ENCODE assay signal across 26 cellular contexts in genomic region chr3:43036621-43037331, GRCh38. TPM values are rescaled to one million over a fixed set of nuclear protein-coding genes. Genes with fewer than 3 reads are reported as not detected.
DNase-seq lines count a peak whose midpoint lies in the region; ATAC-seq, FAIRE-seq and TF ChIP-seq lines count a peak whose summit lies in the region.
"Had no signal": no experiment of that assay in that cellular context is flagged by ENCODE, and none has a peak within 500 bp of the region (broad histone marks: within the 10 kb centered on the region; RNA-seq: fewer than 3 reads in every experiment).

No MANE protein-coding gene starts in this region.

- H3K4me1 ChIP-seq in IMR-90 (ENCODE audit: control insufficient read depth, insufficient read depth, low read length): no peaks in the 10 kb centered on the region
- H3K4me1 ChIP-seq: ascending aorta, psoas muscle had no signal

- DNase-seq in activated CD8-positive, alpha-beta memory T cell treated with anti-CD3 and anti-CD28 coated beads, Interleukin-2, amount 10 ng/mL, durations not matched to agents 7 days and 5 days: peak; percentile 39
- no peak for DNase-seq in activated CD8-positive, alpha-beta memory T cell treated with anti-CD3 and anti-CD28 coated beads, Interleukin-2, amount 50 U/mL, for 48 hours
- no peak for DNase-seq in IMR-90
- peak; percentile 70 to 79 (median 73) for DNase-seq in immature natural killer cell
- DNase-seq in stimulated activated naive CD8-positive, alpha-beta T cell treated with anti-CD3 and anti-CD28 coated beads, Interleukin-15, amount 100 ng/mL, for 72 hours: no peak
- DNase-seq in SK-N-DZ (ENCODE audit: low spot score): no peak
- no peak for DNase-seq in stimulated activated CD4-positive, alpha-beta T cell treated with anti-CD3 and anti-CD28 coated beads, Interleukin-12 subunit alpha, Interleukin-12 subunit beta, amount 100 ng/mL, for 4 hours
- DNase-seq in GM12891 (ENCODE audit: insufficient read length, low spot score): no peak
- DNase-seq: activated CD4-positive, alpha-beta T cell treated with anti-CD3 and anti-CD28 coated beads for 48 hours; activated naive CD4-positive, alpha-beta T cell treated with anti-CD3 and anti-CD28 coated beads for 36 hours; activated T-cell treated with anti-CD3 and anti-CD28 coated beads for 4 hours; DND-41; glutamatergic neuron; KBM-7; MV-4-11; NCI-H187 treated with DMSO at 0.1 percent for 48 hours; NCI-H226; psoas muscle had no signal

- TF ChIP-seq POLR2A in IMR-90 (IDR thresholded peaks at IDR 0.05; ENCODE audit: low read depth, low read length) (no peak), GM12891 (IDR thresholded peaks at IDR 0.05; ENCODE audit: low read depth, low read length) (no peak)

- no peaks in the 10 kb centered on the region for H4K20me1 ChIP-seq in IMR-90 (ENCODE audit: insufficient read depth, low read length)

- no peak for FAIRE-seq in GM12891 (lab: Jason Lieb, UNC)
- FAIRE-seq: endometrium, urothelium cell line had no signal

- H2BK20ac ChIP-seq in IMR-90 (ENCODE audit: low read depth, low read length): no peak overlapping the region

- H3K56ac ChIP-seq in IMR-90 (ENCODE audit: extremely low read depth, insufficient read depth, low read length): no peak overlapping the region

- H2BK5ac ChIP-seq in IMR-90 (ENCODE audit: low read depth, low read length, poor library complexity, severe bottlenecking): no peak overlapping the region

- WGBS in IMR-90 (ENCODE audit: extremely low coverage in 2 of 2, insufficient read length in 1 of 2), 2 experiments: 27% methylated on average over 3 of the region's 9 CpGs; no CpG with 5 or more reads in 1 of the 2 experiments

- no peaks in the 10 kb centered on the region for H3K9me1 ChIP-seq in IMR-90 (ENCODE audit: insufficient read depth, low read length)

- no peaks in the 10 kb centered on the region for H3K36me3 ChIP-seq in IMR-90 (ENCODE audit: control insufficient read depth, insufficient read depth, low read length)
- H3K36me3 ChIP-seq: ascending aorta had no signal

- no peak overlapping the region for H3K14ac ChIP-seq in IMR-90 (replicated peaks; ENCODE audit: low read depth, low read length)

- no peaks in the 10 kb centered on the region for H3K79me1 ChIP-seq in IMR-90 (ENCODE audit: low read depth in 1 of 2, low read length in 2 of 2)

- POLR2A ChIA-PET in IMR-90 (lab: Charles Lee; ENCODE audit: unreplicated experiment): no interaction called here

- intact Hi-C loops in IMR-90 (cut with micrococcal nuclease): no loop called here

- no peak overlapping the region for H2BK15ac ChIP-seq in IMR-90 (ENCODE audit: low read depth, low read length)

- H2AK9ac ChIP-seq in IMR-90 (replicated peaks; ENCODE audit: low read depth, low read length, poor library complexity): no peak overlapping the region

- H3K4me1 Mint-ChIP-seq in activated CD8-positive, alpha-beta memory T cell treated with anti-CD3 and anti-CD28 coated beads, Interleukin-2, amount 10 ng/mL, durations not matched to agents 7 days and 5 days: peaks cover 11% of the 10 kb centered on the region
- peaks cover 33 to 39% of the 10 kb centered on the region in 2 donors for H3K4me1 Mint-ChIP-seq in immature natural killer cell
- H3K4me1 Mint-ChIP-seq in stimulated activated naive CD8-positive, alpha-beta T cell treated with anti-CD3 and anti-CD28 coated beads, Interleukin-15, amount 100 ng/mL, for 72 hours: peaks cover 31% of the 10 kb centered on the region
- H3K4me1 Mint-ChIP-seq: GM23338, mesothelial cell of epicardium had no signal

- H3K36me3 Mint-ChIP-seq in activated CD8-positive, alpha-beta memory T cell treated with anti-CD3 and anti-CD28 coated beads, Interleukin-2, amount 10 ng/mL, durations not matched to agents 7 days and 5 days: no peaks in the 10 kb centered on the region
- H3K36me3 Mint-ChIP-seq in immature natural killer cell: no peaks in the 10 kb centered on the region
- H3K36me3 Mint-ChIP-seq: mesothelial cell of epicardium had no signal

- H3K9ac ChIP-seq in IMR-90 (ENCODE audit: low read depth, low read length): no peak overlapping the region

- no peak overlapping the region for H4K91ac ChIP-seq in IMR-90 (ENCODE audit: insufficient read depth, low read depth, low read length)

- no peak overlapping the region for H3K18ac ChIP-seq in IMR-90 (ENCODE audit: low read depth, low read length)

- H3K27me3 Mint-ChIP-seq in activated CD8-positive, alpha-beta memory T cell treated with anti-CD3 and anti-CD28 coated beads, Interleukin-2, amount 10 ng/mL, durations not matched to agents 7 days and 5 days: peaks cover 5% of the 10 kb centered on the region
- peaks cover 2 to 5% (median 5%) of the 10 kb centered on the region in 3 donors for H3K27me3 Mint-ChIP-seq in immature natural killer cell (ENCODE audit: low read depth in 3 of 3)
- no peaks in the 10 kb centered on the region for H3K27me3 Mint-ChIP-seq in stimulated activated naive CD8-positive, alpha-beta T cell treated with anti-CD3 and anti-CD28 coated beads, Interleukin-15, amount 100 ng/mL, for 72 hours

- in situ Hi-C loops in IMR-90 (cut with MboI; ENCODE audit: low sequenced_read_pairs): no loop called here

- BruUV-seq in IMR-90 (replicated peaks; lab: Mats Ljungman, UMichigan): no TSS peak

- TF ChIP-seq RAD21 in IMR-90 (IDR thresholded peaks at IDR 0.05; ENCODE audit: low read length): no peak

- no peaks in the 10 kb centered on the region for H3K9me3 ChIP-seq in IMR-90 (ENCODE audit: control insufficient read depth, insufficient read depth, low read length)
- H3K9me3 ChIP-seq: ascending aorta, psoas muscle had no signal

- no peaks in the 10 kb centered on the region for H3K9me3 Mint-ChIP-seq in activated CD8-positive, alpha-beta memory T cell treated with anti-CD3 and anti-CD28 coated beads, Interleukin-2, amount 10 ng/mL, durations not matched to agents 7 days and 5 days (ENCODE audit: low read depth)
- no peaks in the 10 kb centered on the region for H3K9me3 Mint-ChIP-seq in immature natural killer cell
- peaks cover 0 to 3% of the 10 kb centered on the region in 2 donors for H3K9me3 Mint-ChIP-seq in stimulated activated naive CD8-positive, alpha-beta T cell treated with anti-CD3 and anti-CD28 coated beads, Interleukin-15, amount 100 ng/mL, for 72 hours
- H3K9me3 Mint-ChIP-seq: activated naive CD4-positive, alpha-beta T cell treated with anti-CD3 and anti-CD28 coated beads for 36 hours; GM23338; T-helper 1 cell treated with Interleukin-12 subunit alpha and Interleukin-12 subunit beta and Interleukin-4 antibody, amounts not matched to agents 30 μg/mL and 1 μg/mL, for 36 hours had no signal

- ATAC-seq in activated CD8-positive, alpha-beta memory T cell treated with anti-CD3 and anti-CD28 coated beads, Interleukin-2, amount 10 ng/mL, durations not matched to agents 7 days and 5 days: no peak
- ATAC-seq in IMR-90 (ENCODE audit: low read depth): no peak
- peak; percentile 55 for ATAC-seq in stimulated activated naive CD8-positive, alpha-beta T cell treated with anti-CD3 and anti-CD28 coated beads, Interleukin-15, amount 100 ng/mL, for 72 hours
- ATAC-seq: GM23338 had no signal

- no peak overlapping the region for H3K23ac ChIP-seq in IMR-90 (ENCODE audit: low read depth, low read length)

- no peak for TF ChIP-seq CTCF in IMR-90 (conservative IDR thresholded peaks at IDR 0.05; ENCODE audit: low read depth, low read length)

- no peak overlapping the region for H3K27ac Mint-ChIP-seq in activated CD8-positive, alpha-beta memory T cell treated with anti-CD3 and anti-CD28 coated beads, Interleukin-2, amount 10 ng/mL, durations not matched to agents 7 days and 5 days
- H3K27ac Mint-ChIP-seq in immature natural killer cell: peak overlapping the region; percentile 56 to 87 (median 83)
- H3K27ac Mint-ChIP-seq in stimulated activated naive CD8-positive, alpha-beta T cell treated with anti-CD3 and anti-CD28 coated beads, Interleukin-15, amount 100 ng/mL, for 72 hours: no peak overlapping the region
- H3K27ac Mint-ChIP-seq: activated naive CD4-positive, alpha-beta T cell treated with anti-CD3 and anti-CD28 coated beads for 36 hours; GM23338; mesothelial cell of epicardium; T-helper 1 cell treated with Interleukin-12 subunit alpha and Interleukin-12 subunit beta and Interleukin-4 antibody, amounts not matched to agents 30 μg/mL and 1 μg/mL, for 36 hours had no signal

- no peak overlapping the region for H2BK120ac ChIP-seq in IMR-90 (ENCODE audit: low read depth, low read length)

- peaks cover 6% of the 10 kb centered on the region for H3K27me3 ChIP-seq in IMR-90 (ENCODE audit: control insufficient read depth, insufficient read depth, low read length)
- H3K27me3 ChIP-seq: ascending aorta had no signal

- dilution Hi-C loops in IMR-90 (cut with HindIII; ENCODE audit: low sequenced_read_pairs, unreplicated experiment): no loop called here

- CTCF ChIA-PET in activated CD8-positive, alpha-beta memory T cell treated with anti-CD3 and anti-CD28 coated beads, Interleukin-2, amount 10 ng/mL, durations not matched to agents 7 days and 5 days (lab: Charles Lee): no interaction called here
- CTCF ChIA-PET in IMR-90 (lab: Yijun Ruan, JAX): no interaction called here

- H3K4me2 ChIP-seq in IMR-90 (ENCODE audit: low read depth, low read length): no peak overlapping the region
- H3K4me2 ChIP-seq: GM23338 had no signal

- H4K5ac ChIP-seq in IMR-90 (ENCODE audit: low read depth, low read length): no peak overlapping the region

- no peak overlapping the region for H4K8ac ChIP-seq in IMR-90 (ENCODE audit: low read depth in 2 of 2, low read length in 2 of 2)

- no peak overlapping the region for H3K4me3 ChIP-seq in IMR-90 (ENCODE audit: insufficient read depth, low read depth, low read length)
- H3K4me3 ChIP-seq: ascending aorta, GM23338, psoas muscle had no signal

- no peak overlapping the region for H3K4me3 Mint-ChIP-seq in activated CD8-positive, alpha-beta memory T cell treated with anti-CD3 and anti-CD28 coated beads, Interleukin-2, amount 10 ng/mL, durations not matched to agents 7 days and 5 days
- peak overlapping the region; percentile 5 to 71 (median 61) for H3K4me3 Mint-ChIP-seq in immature natural killer cell
- H3K4me3 Mint-ChIP-seq in stimulated activated naive CD8-positive, alpha-beta T cell treated with anti-CD3 and anti-CD28 coated beads, Interleukin-15, amount 100 ng/mL, for 72 hours: no peak overlapping the region
- H3K4me3 Mint-ChIP-seq: activated naive CD4-positive, alpha-beta T cell treated with anti-CD3 and anti-CD28 coated beads for 36 hours; GM23338; mesothelial cell of epicardium; neural crest cell; T-helper 1 cell treated with Interleukin-12 subunit alpha and Interleukin-12 subunit beta and Interleukin-4 antibody, amounts not matched to agents 30 μg/mL and 1 μg/mL, for 36 hours had no signal

- no peak overlapping the region for H3K27ac ChIP-seq in IMR-90 (ENCODE audit: insufficient read depth, low read length)
- H3K27ac ChIP-seq: ascending aorta, psoas muscle had no signal

- no peak overlapping the region for H3K4ac ChIP-seq in IMR-90 (ENCODE audit: low read depth, low read length)

- no peak overlapping the region for H2AFZ ChIP-seq in IMR-90 (replicated peaks; ENCODE audit: low read length, poor library complexity)
- H2AFZ ChIP-seq: GM23338 had no signal

- no peak overlapping the region for H2AK5ac ChIP-seq in IMR-90 (ENCODE audit: low read depth, low read length)

RNA-seq across cellular contexts. Expression of gene GASK1A, which starts 57.7 kb away (rescaled TPM):
- total RNA-seq in activated CD8-positive, alpha-beta memory T cell treated with anti-CD3 and anti-CD28 coated beads, Interleukin-2, amount 10 ng/mL, durations not matched to agents 7 days and 5 days: not detected
- 0.18 and 0.28 TPM in 2 replicates for total RNA-seq in IMR-90 (2012; rRNA removed)
- polyA plus RNA-seq in IMR-90 (2012; rRNA removed): 0.06 and 0.19 TPM in 2 replicates
- polyA plus RNA-seq in IMR-90 (2012; cell fraction: cytosol; rRNA removed): 0.09 and 0.14 TPM in 2 replicates
- 0.18 and 0.44 TPM in 2 replicates for polyA plus RNA-seq in IMR-90 (2012; cell fraction: nucleus; rRNA removed; ENCODE audit: low replicate concordance)
- not detected for polyA plus RNA-seq in immature natural killer cell
- polyA plus RNA-seq in SK-N-DZ (2014; cell fraction: cytosol; rRNA removed): 4.3 and 6.2 TPM in 2 replicates
- 7.3 and 8.1 TPM in 2 replicates for polyA plus RNA-seq in SK-N-DZ (2014; cell fraction: nucleus; rRNA removed)
- not detected for polyA plus RNA-seq in GM12891 (2012; ENCODE audit: low read depth, missing spikeins)
- total RNA-seq: A172; activated naive CD4-positive, alpha-beta T cell treated with anti-CD3 and anti-CD28 coated beads for 36 hours had no signal

Comparison
In these comparisons a context has a peak if more than half of its experiments do, and no peak if none do; other contexts are left out.
1. DNase-seq: peak in activated CD8-positive, alpha-beta memory T cell treated with anti-CD3 and anti-CD28 coated beads, Interleukin-2, amount 10 ng/mL, durations not matched to agents 7 days and 5 days (single experiment) and immature natural killer cell (3 of 3); none in activated CD8-positive, alpha-beta memory T cell treated with anti-CD3 and anti-CD28 coated beads, Interleukin-2, amount 50 U/mL, for 48 hours (single experiment), IMR-90 (single experiment), stimulated activated naive CD8-positive, alpha-beta T cell treated with anti-CD3 and anti-CD28 coated beads, Interleukin-15, amount 100 ng/mL, for 72 hours (0 of 2), SK-N-DZ (single experiment), stimulated activated CD4-positive, alpha-beta T cell treated with anti-CD3 and anti-CD28 coated beads, Interleukin-12 subunit alpha, Interleukin-12 subunit beta, amount 100 ng/mL, for 4 hours (single experiment) and GM12891 (single experiment).
2. H3K27ac Mint-ChIP-seq: peak in immature natural killer cell (6 of 6); none in activated CD8-positive, alpha-beta memory T cell treated with anti-CD3 and anti-CD28 coated beads, Interleukin-2, amount 10 ng/mL, durations not matched to agents 7 days and 5 days (single experiment) and stimulated activated naive CD8-positive, alpha-beta T cell treated with anti-CD3 and anti-CD28 coated beads, Interleukin-15, amount 100 ng/mL, for 72 hours (0 of 2).
3. H3K4me3 Mint-ChIP-seq: peak in immature natural killer cell (5 of 5); none in activated CD8-positive, alpha-beta memory T cell treated with anti-CD3 and anti-CD28 coated beads, Interleukin-2, amount 10 ng/mL, durations not matched to agents 7 days and 5 days (single experiment) and stimulated activated naive CD8-positive, alpha-beta T cell treated with anti-CD3 and anti-CD28 coated beads, Interleukin-15, amount 100 ng/mL, for 72 hours (0 of 2).